Comparison of ENCODE assay signal across 11 cellular contexts in the genomic region with DNA sequence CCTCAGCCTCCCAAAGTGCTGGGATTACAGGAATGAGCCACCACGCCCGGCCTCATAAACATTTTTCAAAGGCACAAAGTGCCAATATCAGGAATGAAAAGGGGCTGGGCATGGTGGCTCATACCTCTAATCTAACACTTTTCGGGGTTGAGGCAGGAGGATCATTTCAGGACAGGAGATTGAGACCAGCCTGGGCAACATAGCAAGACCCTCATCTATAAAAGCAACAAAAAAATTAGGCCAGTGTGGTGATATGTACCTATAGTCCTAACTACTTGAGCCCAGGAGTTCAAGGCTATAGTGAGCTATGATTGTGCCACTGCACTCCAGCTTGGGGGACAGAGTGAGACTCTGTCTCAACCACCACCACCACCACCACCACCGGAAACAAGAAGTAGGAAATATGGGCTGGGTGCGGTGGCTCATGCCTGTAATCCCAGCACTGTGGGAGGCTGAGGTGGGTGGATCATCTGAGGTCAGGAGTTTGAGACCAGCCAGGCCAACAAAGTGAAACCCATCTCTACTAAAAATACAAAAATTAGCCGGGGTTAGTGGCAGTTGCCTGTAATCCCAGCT. TPM values are rescaled to one million over a fixed set of nuclear protein-coding genes. Genes with fewer than 3 reads are reported as not detected.
"Had no signal": no experiment of that assay in that cellular context is flagged by ENCODE, and none has a peak within 500 bp of the region (broad histone marks: within the 10 kb centered on the region; RNA-seq: fewer than 3 reads in every experiment).

No MANE protein-coding gene starts in this region.

RNA-seq across cellular contexts. Expression of a gene that starts 53.0 kb away (rescaled TPM):
- total RNA-seq: activated B cell treated with CpG ODN at 0.5 μM for 24 hours; activated CD4-positive, alpha-beta T cell treated with anti-CD3 and anti-CD28 coated beads, Interleukin-2, amount 10 ng/mL, durations not matched to agents 24 days and 14 days; activated naive CD4-positive, alpha-beta T cell treated with anti-CD3 and anti-CD28 coated beads, Interleukin-2, amount 50 U/mL, for 72 hours; cerebellum; frontal cortex; left colon; psoas muscle; skeletal muscle tissue; subcutaneous adipose tissue; thyroid gland; urinary bladder had no signal
